ENCODE assay signal across 13 cellular contexts in genomic region chrX:154049209-154050112, GRCh38. TPM values are rescaled to one million over a fixed set of nuclear protein-coding genes. Genes with fewer than 3 reads are reported as not detected.
DNase-seq lines count a peak whose midpoint lies in the region; ATAC-seq and TF ChIP-seq lines count a peak whose summit lies in the region.
"Had no signal": no experiment of that assay in that cellular context is flagged by ENCODE, and none has a peak within 500 bp of the region (broad histone marks: within the 10 kb centered on the region; RNA-seq: fewer than 3 reads in every experiment).

No MANE protein-coding gene starts in this region.

- peaks cover 13% of the 10 kb centered on the region for H3F3A ChIP-seq in GM23248 (ENCODE audit: insufficient read depth)

- no peak for TF ChIP-seq EP300 in esophagus muscularis mucosa (IDR thresholded peaks at IDR 0.05)

- WGBS in GM23248 (ENCODE audit: low coverage in 1 of 2, low lambda C conversion rate in 2 of 2, missing lambda C conversion rate in 2 of 2), 2 experiments, result 57 to 62% methylated on average over 12 to 13 of the region's 13 CpGs
- WGBS in esophagus muscularis mucosa, result 56% methylated on average over 12 of the region's 13 CpGs
- WGBS in psoas muscle, 3 donors, result 22 to 42% (median 38%) methylated on average over 10 to 13 of the region's 13 CpGs

- H3K27me3 ChIP-seq in GM23248 (replicated peaks; ENCODE audit: insufficient read depth) (no peaks in the 10 kb centered on the region), esophagus muscularis mucosa (no peaks in the 10 kb centered on the region), psoas muscle (ENCODE audit: insufficient read depth in 3 of 3, low read length in 2 of 3) (peaks cover 0 to 36% (median 0%) of the 10 kb centered on the region in 3 donors)

- no peak for TF ChIP-seq POLR2A in esophagus muscularis mucosa (IDR thresholded peaks at IDR 0.05; ENCODE audit: low read depth)

- H3K27ac ChIP-seq in GM23248 (peak overlapping the region; percentile 37), esophagus muscularis mucosa (replicated peaks in 1 of 4) (peak overlapping the region; percentile 25 to 47 (median 42)), psoas muscle (peak overlapping the region; percentile 72)

- intact Hi-C loops in activated CD4-positive, alpha-beta T cell treated with anti-CD3 and anti-CD28 coated beads for 36 hours (cut with DNase I, micrococcal nuclease), result loop anchor here in 1 of 2 experiments (2.0 kb wide), 1 partner anchor 29 kb away; no protein-coding TSS in a partner anchor
- intact Hi-C loops in esophagus muscularis mucosa (cut with DNase I) (loop anchor here (5.0 kb wide), 1 partner anchor 32 kb away; the partner anchor contains the start of gene IRAK1), psoas muscle (cut with DNase I) (loop anchor here (2.0 to 5.0 kb wide), 2 partner anchors 37 kb away; no protein-coding TSS in a partner anchor)

- no peaks in the 10 kb centered on the region; the same call in 1 of the 2 replicates for H3K36me3 ChIP-seq in GM23248 (ENCODE audit: low read depth)
- H3K36me3 ChIP-seq in esophagus muscularis mucosa, result no peaks in the 10 kb centered on the region
- no peaks in the 10 kb centered on the region for H3K36me3 ChIP-seq in psoas muscle (ENCODE audit: insufficient read depth in 1 of 2, low read depth in 1 of 2)

- no peaks in the 10 kb centered on the region for H3K27me3 Mint-ChIP-seq in activated CD4-positive, alpha-beta T cell treated with anti-CD3 and anti-CD28 coated beads for 36 hours

- H3K9me3 Mint-ChIP-seq in activated CD4-positive, alpha-beta T cell treated with anti-CD3 and anti-CD28 coated beads for 36 hours (ENCODE audit: low read depth), result no peaks in the 10 kb centered on the region

- peaks cover 84% of the 10 kb centered on the region for H3K79me2 ChIP-seq in GM23248 (ENCODE audit: insufficient read depth)

- H3K4me1 ChIP-seq in GM23248 (ENCODE audit: insufficient read depth), result peaks cover 32% of the 10 kb centered on the region
- H3K4me1 ChIP-seq in esophagus muscularis mucosa, result peaks cover 61 to 86% (median 82%) of the 10 kb centered on the region in 4 donors
- peaks cover 55% of the 10 kb centered on the region for H3K4me1 ChIP-seq in psoas muscle

- H4K20me1 ChIP-seq in GM23248 (ENCODE audit: insufficient read depth), result no peaks in the 10 kb centered on the region

- TF ChIP-seq CTCF in esophagus muscularis mucosa (IDR thresholded peaks at IDR 0.05) (no peak), psoas muscle (IDR thresholded peaks at IDR 0.05) (no peak)

- H3K4me3 Mint-ChIP-seq in activated CD4-positive, alpha-beta T cell treated with anti-CD3 and anti-CD28 coated beads for 36 hours, result no peak overlapping the region

- H3K36me3 Mint-ChIP-seq in activated CD4-positive, alpha-beta T cell treated with anti-CD3 and anti-CD28 coated beads for 36 hours (ENCODE audit: low read depth), result peaks cover 22% of the 10 kb centered on the region

- H3K9me3 ChIP-seq in GM23248 (ENCODE audit: low read depth), result no peaks in the 10 kb centered on the region
- H3K9me3 ChIP-seq in esophagus muscularis mucosa, result no peaks in the 10 kb centered on the region
- H3K9me3 ChIP-seq in psoas muscle, result no peaks in the 10 kb centered on the region
- H3K9me3 ChIP-seq: A549 had no signal

- no peak overlapping the region for H2AFZ ChIP-seq in GM23248

- POLR2A ChIA-PET in activated CD4-positive, alpha-beta T cell treated with anti-CD3 and anti-CD28 coated beads for 36 hours (lab: Charles Lee), result no interaction called here

- H3K4me3 ChIP-seq in GM23248, result no peak overlapping the region
- no peak overlapping the region for H3K4me3 ChIP-seq in esophagus muscularis mucosa
- no peak overlapping the region for H3K4me3 ChIP-seq in psoas muscle
- H3K4me3 ChIP-seq: A549 had no signal

- no peaks in the 10 kb centered on the region for H3K9me2 ChIP-seq in GM23248 (ENCODE audit: insufficient read depth)

- in situ Hi-C loops in GM23248 (cut with MboI), result no loop called here

- peak overlapping the region; percentile 42 for H3K27ac Mint-ChIP-seq in activated CD4-positive, alpha-beta T cell treated with anti-CD3 and anti-CD28 coated beads for 36 hours

- ATAC-seq in activated CD4-positive, alpha-beta T cell treated with anti-CD3 and anti-CD28 coated beads for 36 hours, result no peak
- peak; percentile 67 to 79 (median 70) for ATAC-seq in psoas muscle
- no peak for ATAC-seq in GM18858 (IDR thresholded peaks at IDR 0.05; ENCODE audit: unreplicated experiment)
- ATAC-seq in GM21529 (IDR thresholded peaks at IDR 0.05; ENCODE audit: unreplicated experiment), result no peak
- ATAC-seq: A549, HCT116 had no signal

- DNase-seq in activated CD4-positive, alpha-beta T cell treated with anti-CD3 and anti-CD28 coated beads for 36 hours, result no peak
- no peak for DNase-seq in activated CD4-positive, alpha-beta T cell treated with anti-CD3 and anti-CD28 coated beads, Interleukin-2, amount 50 U/mL, for 1 hour
- DNase-seq in GM23248 (no peak), esophagus muscularis mucosa (ENCODE audit: extremely low spot score) (no peak), psoas muscle (peak in 1 of 2 donors; percentile 68), NCI-H1105 treated with DMSO at 0.1 percent for 48 hours (lab: John Stamatoyannopoulos, UW) (no peak)
- DNase-seq: effector memory CD4-positive, alpha-beta T cell; NCI-H1930; NCI-H82 had no signal

- H3K4me1 Mint-ChIP-seq in activated CD4-positive, alpha-beta T cell treated with anti-CD3 and anti-CD28 coated beads for 36 hours, result peaks cover 31% of the 10 kb centered on the region

- H3K9ac ChIP-seq in GM23248, result peak overlapping the region; percentile 36

- no peak overlapping the region for H3K4me2 ChIP-seq in GM23248 (ENCODE audit: unreplicated experiment)
- H3K4me2 ChIP-seq: A549 had no signal

- CTCF ChIA-PET in activated CD4-positive, alpha-beta T cell treated with anti-CD3 and anti-CD28 coated beads for 36 hours (lab: Charles Lee), result interaction anchor here (1.8 kb wide), 2 partner anchors 12 to 36 kb away, joined by 3 to 5 read pairs; no protein-coding TSS in a partner anchor

RNA-seq across cellular contexts. Expression of gene IRAK1, which starts 29.8 kb away (rescaled TPM):
- total RNA-seq in activated CD4-positive, alpha-beta T cell treated with anti-CD3 and anti-CD28 coated beads for 36 hours, result 10 to 100 TPM; 84.3 to 93.6 TPM
- total RNA-seq in GM23248 (2014; rRNA removed; shearing (Covaris generic)), result 45.3 and 54.7 TPM in 2 replicates
- 58.7 and 58.8 TPM in 2 replicates for polyA plus RNA-seq in GM23248 (2016; fragmentation: Nextera tagmentation; extraction: Ambion mirVana)
- total RNA-seq in esophagus muscularis mucosa, result 10 to 100 TPM; 50.5 to 74.9 (median 67.6) TPM
- 100 to 1,000 TPM in 2 of 4 donors, 10 to 100 TPM in 2; 56.1 to 158 (median 101) TPM for total RNA-seq in psoas muscle
- 100 to 1,000 TPM; 127 to 368 (median 202) TPM for polyA plus RNA-seq in psoas muscle

RNA-seq across cellular contexts. Expression of gene MECP2, which starts 48.1 kb away (rescaled TPM):
- total RNA-seq in activated CD4-positive, alpha-beta T cell treated with anti-CD3 and anti-CD28 coated beads for 36 hours, result 10 to 100 TPM; 50.7 to 60.0 TPM
- 16.5 and 16.7 TPM in 2 replicates for total RNA-seq in GM23248 (2014; rRNA removed; shearing (Covaris generic))
- polyA plus RNA-seq in GM23248 (2016; fragmentation: Nextera tagmentation; extraction: Ambion mirVana) (10.3 and 13.0 TPM in 2 replicates), psoas muscle (10 to 100 TPM; 33.5 to 54.4 (median 35.5) TPM)
- total RNA-seq in esophagus muscularis mucosa (10 to 100 TPM; 57.7 to 79.4 (median 64.8) TPM), psoas muscle (10 to 100 TPM; 27.6 to 46.9 (median 33.9) TPM)

Comparison
In these comparisons a context has a peak if more than half of its experiments do, and no peak if none do; other contexts are left out.
1. ATAC-seq: peak in psoas muscle (4 of 4); none in activated CD4-positive, alpha-beta T cell treated with anti-CD3 and anti-CD28 coated beads for 36 hours (single experiment), GM18858 (single experiment) and GM21529 (single experiment).
2. Peak in every context shown above with its lines, with median percentiles within 50 percentile points of each other: H3K27ac ChIP-seq.